ENCODE assay signal across 1 cellular context in the genomic region with DNA sequence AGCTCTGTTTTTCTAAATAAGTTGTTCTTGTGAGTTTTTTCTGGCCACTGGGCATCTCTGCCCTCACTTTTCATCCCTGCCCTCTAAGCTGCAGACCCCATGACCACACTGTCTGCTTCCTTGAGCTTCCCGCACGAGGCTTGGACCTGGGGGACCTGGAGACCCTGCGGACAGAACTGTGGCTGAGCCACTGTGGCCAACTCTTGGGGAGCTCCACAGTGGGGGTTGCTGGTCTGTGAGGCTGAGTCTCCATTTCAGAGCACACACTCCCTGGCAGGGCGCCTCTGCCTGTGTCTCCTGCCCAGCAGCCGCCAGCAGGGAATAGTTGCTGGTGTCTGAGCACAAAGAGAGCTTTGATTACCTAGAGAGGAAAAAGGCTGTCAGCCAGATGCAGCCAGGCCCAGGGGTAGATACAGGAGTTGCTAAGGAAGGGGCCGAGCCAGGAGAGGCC.
TF ChIP-seq lines count a peak whose summit lies in the region.

No MANE protein-coding gene starts in this region.

TF ChIP-seq in WTC11, 78 proteins besides CTCF, POLR2A, EP300 and RAD21 (continued from another document):
- TF ChIP-seq, protein P1, sequence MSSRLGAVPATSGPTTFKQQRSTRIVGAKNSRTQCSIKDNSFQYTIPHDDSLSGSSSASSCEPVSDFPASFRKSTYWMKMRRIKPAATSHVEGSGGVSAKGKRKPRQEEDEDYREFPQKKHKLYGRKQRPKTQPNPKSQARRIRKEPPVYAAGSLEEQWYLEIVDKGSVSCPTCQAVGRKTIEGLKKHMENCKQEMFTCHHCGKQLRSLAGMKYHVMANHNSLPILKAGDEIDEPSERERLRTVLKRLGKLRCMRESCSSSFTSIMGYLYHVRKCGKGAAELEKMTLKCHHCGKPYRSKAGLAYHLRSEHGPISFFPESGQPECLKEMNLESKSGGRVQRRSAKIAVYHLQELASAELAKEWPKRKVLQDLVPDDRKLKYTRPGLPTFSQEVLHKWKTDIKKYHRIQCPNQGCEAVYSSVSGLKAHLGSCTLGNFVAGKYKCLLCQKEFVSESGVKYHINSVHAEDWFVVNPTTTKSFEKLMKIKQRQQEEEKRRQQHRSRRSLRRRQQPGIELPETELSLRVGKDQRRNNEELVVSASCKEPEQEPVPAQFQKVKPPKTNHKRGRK (CRISPR knock-in tag; IDR thresholded peaks at IDR 0.05; ENCODE audit: borderline replicate concordance), result no peak
- TF ChIP-seq, protein P2, sequence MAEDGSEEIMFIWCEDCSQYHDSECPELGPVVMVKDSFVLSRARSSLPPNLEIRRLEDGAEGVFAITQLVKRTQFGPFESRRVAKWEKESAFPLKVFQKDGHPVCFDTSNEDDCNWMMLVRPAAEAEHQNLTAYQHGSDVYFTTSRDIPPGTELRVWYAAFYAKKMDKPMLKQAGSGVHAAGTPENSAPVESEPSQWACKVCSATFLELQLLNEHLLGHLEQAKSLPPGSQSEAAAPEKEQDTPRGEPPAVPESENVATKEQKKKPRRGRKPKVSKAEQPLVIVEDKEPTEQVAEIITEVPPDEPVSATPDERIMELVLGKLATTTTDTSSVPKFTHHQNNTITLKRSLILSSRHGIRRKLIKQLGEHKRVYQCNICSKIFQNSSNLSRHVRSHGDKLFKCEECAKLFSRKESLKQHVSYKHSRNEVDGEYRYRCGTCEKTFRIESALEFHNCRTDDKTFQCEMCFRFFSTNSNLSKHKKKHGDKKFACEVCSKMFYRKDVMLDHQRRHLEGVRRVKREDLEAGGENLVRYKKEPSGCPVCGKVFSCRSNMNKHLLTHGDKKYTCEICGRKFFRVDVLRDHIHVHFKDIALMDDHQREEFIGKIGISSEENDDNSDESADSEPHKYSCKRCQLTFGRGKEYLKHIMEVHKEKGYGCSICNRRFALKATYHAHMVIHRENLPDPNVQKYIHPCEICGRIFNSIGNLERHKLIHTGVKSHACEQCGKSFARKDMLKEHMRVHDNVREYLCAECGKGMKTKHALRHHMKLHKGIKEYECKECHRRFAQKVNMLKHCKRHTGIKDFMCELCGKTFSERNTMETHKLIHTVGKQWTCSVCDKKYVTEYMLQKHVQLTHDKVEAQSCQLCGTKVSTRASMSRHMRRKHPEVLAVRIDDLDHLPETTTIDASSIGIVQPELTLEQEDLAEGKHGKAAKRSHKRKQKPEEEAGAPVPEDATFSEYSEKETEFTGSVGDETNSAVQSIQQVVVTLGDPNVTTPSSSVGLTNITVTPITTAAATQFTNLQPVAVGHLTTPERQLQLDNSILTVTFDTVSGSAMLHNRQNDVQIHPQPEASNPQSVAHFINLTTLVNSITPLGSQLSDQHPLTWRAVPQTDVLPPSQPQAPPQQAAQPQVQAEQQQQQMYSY (CRISPR knock-in tag; IDR thresholded peaks at IDR 0.05), result no peak
- TF ChIP-seq ESRRA (CRISPR knock-in tag; IDR thresholded peaks at IDR 0.05; ENCODE audit: borderline replicate concordance) (no peak), SOX15 (CRISPR knock-in tag; IDR thresholded peaks at IDR 0.05) (no peak), ZNF423 (CRISPR knock-in tag; IDR thresholded peaks at IDR 0.05) (no peak; the same call in 1 of the 2 replicates), NFYB (CRISPR knock-in tag; conservative IDR thresholded peaks at IDR 0.05; ENCODE audit: low read depth) (no peak), GABPB1 (CRISPR knock-in tag; IDR thresholded peaks at IDR 0.05) (no peak), NFE2L1 (CRISPR knock-in tag; IDR thresholded peaks at IDR 0.05) (no peak), OVOL2 (CRISPR knock-in tag; IDR thresholded peaks at IDR 0.05; ENCODE audit: borderline replicate concordance) (no peak)
- TF ChIP-seq, protein P3, sequence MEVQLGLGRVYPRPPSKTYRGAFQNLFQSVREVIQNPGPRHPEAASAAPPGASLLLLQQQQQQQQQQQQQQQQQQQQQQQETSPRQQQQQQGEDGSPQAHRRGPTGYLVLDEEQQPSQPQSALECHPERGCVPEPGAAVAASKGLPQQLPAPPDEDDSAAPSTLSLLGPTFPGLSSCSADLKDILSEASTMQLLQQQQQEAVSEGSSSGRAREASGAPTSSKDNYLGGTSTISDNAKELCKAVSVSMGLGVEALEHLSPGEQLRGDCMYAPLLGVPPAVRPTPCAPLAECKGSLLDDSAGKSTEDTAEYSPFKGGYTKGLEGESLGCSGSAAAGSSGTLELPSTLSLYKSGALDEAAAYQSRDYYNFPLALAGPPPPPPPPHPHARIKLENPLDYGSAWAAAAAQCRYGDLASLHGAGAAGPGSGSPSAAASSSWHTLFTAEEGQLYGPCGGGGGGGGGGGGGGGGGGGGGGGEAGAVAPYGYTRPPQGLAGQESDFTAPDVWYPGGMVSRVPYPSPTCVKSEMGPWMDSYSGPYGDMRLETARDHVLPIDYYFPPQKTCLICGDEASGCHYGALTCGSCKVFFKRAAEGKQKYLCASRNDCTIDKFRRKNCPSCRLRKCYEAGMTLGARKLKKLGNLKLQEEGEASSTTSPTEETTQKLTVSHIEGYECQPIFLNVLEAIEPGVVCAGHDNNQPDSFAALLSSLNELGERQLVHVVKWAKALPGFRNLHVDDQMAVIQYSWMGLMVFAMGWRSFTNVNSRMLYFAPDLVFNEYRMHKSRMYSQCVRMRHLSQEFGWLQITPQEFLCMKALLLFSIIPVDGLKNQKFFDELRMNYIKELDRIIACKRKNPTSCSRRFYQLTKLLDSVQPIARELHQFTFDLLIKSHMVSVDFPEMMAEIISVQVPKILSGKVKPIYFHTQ (CRISPR knock-in tag; IDR thresholded peaks at IDR 0.05), result no peak
- TF ChIP-seq, protein P4, sequence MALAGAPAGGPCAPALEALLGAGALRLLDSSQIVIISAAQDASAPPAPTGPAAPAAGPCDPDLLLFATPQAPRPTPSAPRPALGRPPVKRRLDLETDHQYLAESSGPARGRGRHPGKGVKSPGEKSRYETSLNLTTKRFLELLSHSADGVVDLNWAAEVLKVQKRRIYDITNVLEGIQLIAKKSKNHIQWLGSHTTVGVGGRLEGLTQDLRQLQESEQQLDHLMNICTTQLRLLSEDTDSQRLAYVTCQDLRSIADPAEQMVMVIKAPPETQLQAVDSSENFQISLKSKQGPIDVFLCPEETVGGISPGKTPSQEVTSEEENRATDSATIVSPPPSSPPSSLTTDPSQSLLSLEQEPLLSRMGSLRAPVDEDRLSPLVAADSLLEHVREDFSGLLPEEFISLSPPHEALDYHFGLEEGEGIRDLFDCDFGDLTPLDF (CRISPR knock-in tag; IDR thresholded peaks at IDR 0.05), result no peak
